Comparison of ENCODE assay signal across 12 cellular contexts in the genomic region with DNA sequence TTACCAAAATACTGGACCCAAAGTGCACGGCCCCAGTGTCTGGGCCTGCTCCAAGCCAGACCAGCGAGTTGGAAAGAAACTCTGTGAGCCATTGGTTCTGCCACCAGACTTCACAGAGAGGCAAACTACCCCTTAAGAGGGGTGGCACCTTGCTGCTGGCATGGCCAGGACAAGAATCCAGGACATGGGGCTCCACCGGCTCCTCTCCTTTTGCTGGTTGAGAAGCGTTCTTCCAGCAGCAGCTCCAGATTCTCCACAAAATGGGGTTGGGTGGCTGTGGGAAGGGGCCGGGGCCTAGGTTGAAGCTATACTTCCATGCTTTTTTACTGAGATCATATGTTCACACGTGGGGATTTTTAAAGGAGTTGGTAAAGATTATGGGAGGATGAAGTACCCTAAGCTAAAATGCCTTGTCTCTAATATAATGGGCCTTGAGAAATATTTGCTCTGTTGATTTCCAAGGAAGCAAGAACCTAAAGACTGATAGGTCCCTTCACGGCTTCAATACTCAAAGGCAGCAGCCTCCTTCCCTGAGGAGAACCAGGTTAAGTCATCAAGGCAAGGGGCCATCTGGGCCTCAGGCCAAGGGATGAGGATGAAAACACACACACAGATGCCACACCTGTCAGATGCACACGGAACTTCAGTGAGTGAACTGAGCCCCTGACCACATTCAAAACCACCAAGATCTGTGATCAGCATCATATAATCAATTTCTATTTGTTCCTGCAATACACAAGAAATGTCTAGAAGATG. TPM values are rescaled to one million over a fixed set of nuclear protein-coding genes. Genes with fewer than 3 reads are reported as not detected.
DNase-seq lines count a peak whose midpoint lies in the region; ATAC-seq and TF ChIP-seq lines count a peak whose summit lies in the region.
"Had no signal": no experiment of that assay in that cellular context is flagged by ENCODE, and none has a peak within 500 bp of the region (broad histone marks: within the 10 kb centered on the region; RNA-seq: fewer than 3 reads in every experiment).

No MANE protein-coding gene starts in this region.

- H3K36me3 Mint-ChIP-seq in neural crest cell (ENCODE audit: low read depth) (peaks cover 11% of the 10 kb centered on the region), type B pancreatic cell (peaks cover 21% of the 10 kb centered on the region)

- H3K27ac ChIP-seq in caudate nucleus (ENCODE audit: low read depth, low read length) = peak overlapping the region; percentile 85
- H3K27ac ChIP-seq: foreskin keratinocyte had no signal

- H3K4me3 Mint-ChIP-seq in neural crest cell (peak overlapping the region; percentile 98), type B pancreatic cell (peak overlapping the region; percentile 57)
- H3K4me3 Mint-ChIP-seq: activated T-cell treated with anti-CD3 and anti-CD28 coated beads, Interleukin-2, amount 50 U/mL, for 24 hours had no signal

- TF ChIP-seq CTCF in neural crest cell (conservative IDR thresholded peaks at IDR 0.05) = no peak
- no peak for TF ChIP-seq CTCF in type B pancreatic cell (conservative IDR thresholded peaks at IDR 0.05)

- H3K27ac Mint-ChIP-seq in neural crest cell (ENCODE audit: unreplicated experiment) (no peak overlapping the region), type B pancreatic cell (peak overlapping the region; percentile 21)
- H3K27ac Mint-ChIP-seq: activated T-cell treated with anti-CD3 and anti-CD28 coated beads, Interleukin-2, amount 50 U/mL, for 24 hours had no signal

- peaks cover 73% of the 10 kb centered on the region for H3K4me1 Mint-ChIP-seq in neural crest cell
- H3K4me1 Mint-ChIP-seq in type B pancreatic cell (ENCODE audit: unreplicated experiment) = peaks cover 51% of the 10 kb centered on the region

- DNase-seq in SHP77 (lab: John Stamatoyannopoulos, UW) (peak; percentile 9 to 32), SHP77 treated with DMSO at 0.1 percent for 48 hours (lab: John Stamatoyannopoulos, UW) (no peak), caudate nucleus (lab: John Stamatoyannopoulos, UW) (no peak), neural crest cell (ENCODE audit: low read depth, low spot score) (no peak), type B pancreatic cell (ENCODE audit: extremely low spot score, unreplicated experiment) (no peak), retina (no peak)
- DNase-seq: activated CD4-positive, alpha-beta T cell treated with anti-CD3 and anti-CD28 coated beads for 1 hour; activated T-cell treated with anti-CD3 and anti-CD28 coated beads, Interleukin-2, amount 50 U/mL, for 24 hours; foreskin keratinocyte; SW 1271 had no signal

- no peak for ATAC-seq in GM18519 (IDR thresholded peaks at IDR 0.05; ENCODE audit: low FRiP score, unreplicated experiment)
- no peak for ATAC-seq in HG02840 (IDR thresholded peaks at IDR 0.05; ENCODE audit: low FRiP score, unreplicated experiment)
- ATAC-seq: foreskin keratinocyte had no signal

- H3K27me3 Mint-ChIP-seq in neural crest cell (ENCODE audit: low read depth) (no peaks in the 10 kb centered on the region), type B pancreatic cell (no peaks in the 10 kb centered on the region)

- peaks cover 5% of the 10 kb centered on the region for H3K9me3 Mint-ChIP-seq in neural crest cell
- no peaks in the 10 kb centered on the region for H3K9me3 Mint-ChIP-seq in type B pancreatic cell
- H3K9me3 Mint-ChIP-seq: activated T-cell treated with anti-CD3 and anti-CD28 coated beads, Interleukin-2, amount 50 U/mL, for 24 hours had no signal

RNA-seq across cellular contexts. Expression of gene C1orf198, which starts 3.1 kb away (rescaled TPM):
- total RNA-seq in neural crest cell (73.3 and 73.5 TPM in 2 replicates), type B pancreatic cell (ENCODE audit: low replicate concordance) (42.1 and 62.5 TPM in 2 replicates)

Comparison
In these comparisons a context has a peak if more than half of its experiments do, and no peak if none do; other contexts are left out.
1. DNase-seq: peak in SHP77 (2 of 2); none in SHP77 treated with DMSO at 0.1 percent for 48 hours (single experiment), caudate nucleus (0 of 61), neural crest cell (single experiment), type B pancreatic cell (single experiment) and retina (single experiment).